1 cellular context compared by ENCODE assay signal in the genomic region with DNA sequence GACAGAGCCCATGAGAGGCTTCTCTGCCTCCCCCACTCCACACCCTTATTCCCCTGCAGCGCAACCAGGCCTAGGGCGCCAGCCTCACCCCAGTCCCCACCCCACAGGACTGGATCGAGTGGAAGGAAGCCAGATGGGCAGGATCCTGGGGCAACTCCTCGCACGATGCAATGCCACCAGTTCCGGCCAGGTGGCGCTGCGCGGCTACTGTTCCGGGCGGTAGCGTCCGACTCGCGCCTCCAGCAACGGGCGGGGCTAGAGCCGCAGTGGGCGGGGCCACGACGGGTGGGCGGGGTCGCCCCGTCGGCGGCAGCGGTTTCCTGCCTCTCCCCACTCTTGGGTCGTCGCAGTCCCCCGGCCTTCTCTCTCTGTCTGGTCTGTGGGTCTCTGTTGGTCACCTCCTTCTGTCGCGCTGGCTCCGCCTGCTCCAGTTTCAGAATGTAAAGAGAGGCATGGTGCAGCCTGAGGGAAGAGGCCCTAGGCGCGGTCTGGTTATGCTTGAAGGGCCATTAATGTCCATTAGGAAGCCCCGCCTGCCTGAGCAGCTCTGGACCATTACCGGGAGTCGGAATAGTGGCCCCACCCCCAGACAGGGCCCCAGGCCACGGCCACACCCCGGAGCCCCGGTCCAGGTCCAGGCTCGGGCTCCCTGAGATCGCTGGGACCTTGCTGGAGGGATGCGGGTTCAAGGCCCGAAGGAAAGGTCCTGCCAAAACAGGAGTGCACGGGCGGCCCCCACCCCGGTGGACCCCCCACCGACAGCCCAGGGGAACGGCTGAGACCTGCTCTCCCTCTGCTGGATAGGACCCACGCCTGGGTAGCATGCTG.
TF ChIP-seq lines count a peak whose summit lies in the region.

No MANE protein-coding gene starts in this region.

TF ChIP-seq in K562, 482 proteins besides CTCF, POLR2A, EP300 and RAD21 (continued from another document and continues in another):
- no peak for TF ChIP-seq ZNF766 (CRISPR knock-in tag; conservative IDR thresholded peaks at IDR 0.05)
- TF ChIP-seq MEIS2 (IDR thresholded peaks at IDR 0.05; ENCODE audit: partially characterized antibody): peak; percentile 45
- TF ChIP-seq GATAD2A (IDR thresholded peaks at IDR 0.05): no peak
- no peak for TF ChIP-seq RBM39 (optimal IDR thresholded peaks at IDR 0.05; ENCODE audit: low read depth, low read length)
- TF ChIP-seq ZNF445 (CRISPR knock-in tag; IDR thresholded peaks at IDR 0.05; ENCODE audit: low read depth): no peak
- no peak for TF ChIP-seq ZNF146 (CRISPR knock-in tag; IDR thresholded peaks at IDR 0.05; ENCODE audit: unreplicated experiment)
- no peak for TF ChIP-seq XRCC3 (IDR thresholded peaks at IDR 0.05)
- TF ChIP-seq ZNF384 (IDR thresholded peaks at IDR 0.05; ENCODE audit: low read depth, low read length): peak; percentile 47; the same call in 1 of the 2 replicates
- TF ChIP-seq, protein P1, sequence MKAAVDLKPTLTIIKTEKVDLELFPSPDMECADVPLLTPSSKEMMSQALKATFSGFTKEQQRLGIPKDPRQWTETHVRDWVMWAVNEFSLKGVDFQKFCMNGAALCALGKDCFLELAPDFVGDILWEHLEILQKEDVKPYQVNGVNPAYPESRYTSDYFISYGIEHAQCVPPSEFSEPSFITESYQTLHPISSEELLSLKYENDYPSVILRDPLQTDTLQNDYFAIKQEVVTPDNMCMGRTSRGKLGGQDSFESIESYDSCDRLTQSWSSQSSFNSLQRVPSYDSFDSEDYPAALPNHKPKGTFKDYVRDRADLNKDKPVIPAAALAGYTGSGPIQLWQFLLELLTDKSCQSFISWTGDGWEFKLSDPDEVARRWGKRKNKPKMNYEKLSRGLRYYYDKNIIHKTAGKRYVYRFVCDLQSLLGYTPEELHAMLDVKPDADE (conservative IDR thresholded peaks at IDR 0.05; ENCODE audit: control insufficient read depth, low read depth, low read length): peak; percentile 34; the same call in 1 of the 2 replicates
- TF ChIP-seq KDM5B (IDR thresholded peaks at IDR 0.05; ENCODE audit: insufficient replicate concordance, low read depth, low read length): peak; percentile 34
- peak; percentile 92 for TF ChIP-seq ZNF740 (CRISPR knock-in tag; IDR thresholded peaks at IDR 0.05)
- TF ChIP-seq ZNF740 (tag; IDR thresholded peaks at IDR 0.05): no peak; a peak in 1 of 4 replicates
- peak; percentile 25; the same call in 1 of the 2 replicates for TF ChIP-seq RFX5 (IDR thresholded peaks at IDR 0.05; ENCODE audit: low read depth, low read length)
- TF ChIP-seq TRIM24 (IDR thresholded peaks at IDR 0.05): no peak
- no peak for TF ChIP-seq E4F1 (CRISPR knock-in tag; IDR thresholded peaks at IDR 0.05; ENCODE audit: borderline replicate concordance)
- TF ChIP-seq ZNF217 (CRISPR knock-in tag; IDR thresholded peaks at IDR 0.05): no peak
- TF ChIP-seq CHD2 (IDR thresholded peaks at IDR 0.05; ENCODE audit: low read depth, low read length): no peak
- peak; percentile 99 for TF ChIP-seq SP1 (CRISPR knock-in tag; IDR thresholded peaks at IDR 0.05)
- no peak for TF ChIP-seq MTA2 (IDR thresholded peaks at IDR 0.05; ENCODE audit: low read depth)
- no peak for TF ChIP-seq GTF2A2 (tag; IDR thresholded peaks at IDR 0.05)
- TF ChIP-seq E2F3 (CRISPR knock-in tag; IDR thresholded peaks at IDR 0.05): no peak
- no peak for TF ChIP-seq ZNF79 (CRISPR knock-in tag; IDR thresholded peaks at IDR 0.05; ENCODE audit: low read depth)
- no peak for TF ChIP-seq HNRNPH1 (optimal IDR thresholded peaks at IDR 0.05; ENCODE audit: low read depth, low read length)
- TF ChIP-seq, protein P2, sequence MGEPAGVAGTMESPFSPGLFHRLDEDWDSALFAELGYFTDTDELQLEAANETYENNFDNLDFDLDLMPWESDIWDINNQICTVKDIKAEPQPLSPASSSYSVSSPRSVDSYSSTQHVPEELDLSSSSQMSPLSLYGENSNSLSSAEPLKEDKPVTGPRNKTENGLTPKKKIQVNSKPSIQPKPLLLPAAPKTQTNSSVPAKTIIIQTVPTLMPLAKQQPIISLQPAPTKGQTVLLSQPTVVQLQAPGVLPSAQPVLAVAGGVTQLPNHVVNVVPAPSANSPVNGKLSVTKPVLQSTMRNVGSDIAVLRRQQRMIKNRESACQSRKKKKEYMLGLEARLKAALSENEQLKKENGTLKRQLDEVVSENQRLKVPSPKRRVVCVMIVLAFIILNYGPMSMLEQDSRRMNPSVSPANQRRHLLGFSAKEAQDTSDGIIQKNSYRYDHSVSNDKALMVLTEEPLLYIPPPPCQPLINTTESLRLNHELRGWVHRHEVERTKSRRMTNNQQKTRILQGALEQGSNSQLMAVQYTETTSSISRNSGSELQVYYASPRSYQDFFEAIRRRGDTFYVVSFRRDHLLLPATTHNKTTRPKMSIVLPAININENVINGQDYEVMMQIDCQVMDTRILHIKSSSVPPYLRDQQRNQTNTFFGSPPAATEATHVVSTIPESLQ (CRISPR knock-in tag; IDR thresholded peaks at IDR 0.05): no peak
- no peak for TF ChIP-seq FOXA1 (IDR thresholded peaks at IDR 0.05; ENCODE audit: borderline replicate concordance)
- TF ChIP-seq ZNF24 (IDR thresholded peaks at IDR 0.05): no peak
- TF ChIP-seq TARDBP (IDR thresholded peaks at IDR 0.05): no peak
- TF ChIP-seq TCF3 (CRISPR knock-in tag; IDR thresholded peaks at IDR 0.05): no peak
- no peak for TF ChIP-seq SRSF3 (IDR thresholded peaks at IDR 0.05; ENCODE audit: insufficient read depth, low read length)
- TF ChIP-seq, protein P3, sequence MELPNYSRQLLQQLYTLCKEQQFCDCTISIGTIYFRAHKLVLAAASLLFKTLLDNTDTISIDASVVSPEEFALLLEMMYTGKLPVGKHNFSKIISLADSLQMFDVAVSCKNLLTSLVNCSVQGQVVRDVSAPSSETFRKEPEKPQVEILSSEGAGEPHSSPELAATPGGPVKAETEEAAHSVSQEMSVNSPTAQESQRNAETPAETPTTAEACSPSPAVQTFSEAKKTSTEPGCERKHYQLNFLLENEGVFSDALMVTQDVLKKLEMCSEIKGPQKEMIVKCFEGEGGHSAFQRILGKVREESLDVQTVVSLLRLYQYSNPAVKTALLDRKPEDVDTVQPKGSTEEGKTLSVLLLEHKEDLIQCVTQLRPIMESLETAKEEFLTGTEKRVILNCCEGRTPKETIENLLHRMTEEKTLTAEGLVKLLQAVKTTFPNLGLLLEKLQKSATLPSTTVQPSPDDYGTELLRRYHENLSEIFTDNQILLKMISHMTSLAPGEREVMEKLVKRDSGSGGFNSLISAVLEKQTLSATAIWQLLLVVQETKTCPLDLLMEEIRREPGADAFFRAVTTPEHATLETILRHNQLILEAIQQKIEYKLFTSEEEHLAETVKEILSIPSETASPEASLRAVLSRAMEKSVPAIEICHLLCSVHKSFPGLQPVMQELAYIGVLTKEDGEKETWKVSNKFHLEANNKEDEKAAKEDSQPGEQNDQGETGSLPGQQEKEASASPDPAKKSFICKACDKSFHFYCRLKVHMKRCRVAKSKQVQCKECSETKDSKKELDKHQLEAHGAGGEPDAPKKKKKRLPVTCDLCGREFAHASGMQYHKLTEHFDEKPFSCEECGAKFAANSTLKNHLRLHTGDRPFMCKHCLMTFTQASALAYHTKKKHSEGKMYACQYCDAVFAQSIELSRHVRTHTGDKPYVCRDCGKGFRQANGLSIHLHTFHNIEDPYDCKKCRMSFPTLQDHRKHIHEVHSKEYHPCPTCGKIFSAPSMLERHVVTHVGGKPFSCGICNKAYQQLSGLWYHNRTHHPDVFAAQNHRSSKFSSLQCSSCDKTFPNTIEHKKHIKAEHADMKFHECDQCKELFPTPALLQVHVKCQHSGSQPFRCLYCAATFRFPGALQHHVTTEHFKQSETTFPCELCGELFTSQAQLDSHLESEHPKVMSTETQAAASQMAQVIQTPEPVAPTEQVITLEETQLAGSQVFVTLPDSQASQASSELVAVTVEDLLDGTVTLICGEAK (IDR thresholded peaks at IDR 0.05): no peak
- TF ChIP-seq, protein P3 (CRISPR knock-in tag; IDR thresholded peaks at IDR 0.05): no peak
- TF ChIP-seq CBX8 (IDR thresholded peaks at IDR 0.05; ENCODE audit: borderline replicate concordance, extremely low read depth, low read depth, low read length, poor library complexity, severe bottlenecking): no peak
- peak; percentile 72 to 77 for TF ChIP-seq NRF1 (conservative IDR thresholded peaks at IDR 0.05 in 1 of 2, IDR thresholded peaks at IDR 0.05 in 1 of 2)
- no peak for TF ChIP-seq GATAD2B (IDR thresholded peaks at IDR 0.05; ENCODE audit: borderline replicate concordance)
- peak; percentile 97 for TF ChIP-seq XRCC5 (IDR thresholded peaks at IDR 0.05; ENCODE audit: low read depth, low read length)
- TF ChIP-seq ATF1 (CRISPR knock-in tag; IDR thresholded peaks at IDR 0.05): no peak
- peak; percentile 68 for TF ChIP-seq ATF1 (tag; IDR thresholded peaks at IDR 0.05)
- peak; percentile 12 for TF ChIP-seq TAF1 (IDR thresholded peaks at IDR 0.05; ENCODE audit: control insufficient read depth, extremely low read depth, insufficient read depth, low read length, severe bottlenecking)
- no peak for TF ChIP-seq ZNF3 (CRISPR knock-in tag; IDR thresholded peaks at IDR 0.05)
- no peak for TF ChIP-seq ZNF280A (IDR thresholded peaks at IDR 0.05; ENCODE audit: low read depth, partially characterized antibody)
- no peak for TF ChIP-seq ZNF717 (CRISPR knock-in tag; IDR thresholded peaks at IDR 0.05)
- TF ChIP-seq, protein P4, sequence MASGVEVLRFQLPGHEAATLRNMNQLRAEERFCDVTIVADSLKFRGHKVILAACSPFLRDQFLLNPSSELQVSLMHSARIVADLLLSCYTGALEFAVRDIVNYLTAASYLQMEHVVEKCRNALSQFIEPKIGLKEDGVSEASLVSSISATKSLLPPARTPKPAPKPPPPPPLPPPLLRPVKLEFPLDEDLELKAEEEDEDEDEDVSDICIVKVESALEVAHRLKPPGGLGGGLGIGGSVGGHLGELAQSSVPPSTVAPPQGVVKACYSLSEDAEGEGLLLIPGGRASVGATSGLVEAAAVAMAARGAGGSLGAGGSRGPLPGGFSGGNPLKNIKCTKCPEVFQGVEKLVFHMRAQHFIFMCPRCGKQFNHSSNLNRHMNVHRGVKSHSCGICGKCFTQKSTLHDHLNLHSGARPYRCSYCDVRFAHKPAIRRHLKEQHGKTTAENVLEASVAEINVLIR (CRISPR knock-in tag; IDR thresholded peaks at IDR 0.05): no peak
- TF ChIP-seq YY1 (IDR thresholded peaks at IDR 0.05; ENCODE audit: borderline replicate concordance in 1 of 3, control insufficient read depth in 1 of 3, extremely low read depth in 1 of 3, insufficient read depth in 3 of 3, insufficient read length in 1 of 3, insufficient replicate concordance in 2 of 3, low read depth in 1 of 3, low read length in 2 of 3): peak in 1 of 3 experiments; percentile 8
- no peak for TF ChIP-seq SETDB1 (IDR thresholded peaks at IDR 0.05; ENCODE audit: low read length)
- TF ChIP-seq SMARCE1 (IDR thresholded peaks at IDR 0.05): no peak
